7 cellular contexts compared by ENCODE assay signal in the genomic region with DNA sequence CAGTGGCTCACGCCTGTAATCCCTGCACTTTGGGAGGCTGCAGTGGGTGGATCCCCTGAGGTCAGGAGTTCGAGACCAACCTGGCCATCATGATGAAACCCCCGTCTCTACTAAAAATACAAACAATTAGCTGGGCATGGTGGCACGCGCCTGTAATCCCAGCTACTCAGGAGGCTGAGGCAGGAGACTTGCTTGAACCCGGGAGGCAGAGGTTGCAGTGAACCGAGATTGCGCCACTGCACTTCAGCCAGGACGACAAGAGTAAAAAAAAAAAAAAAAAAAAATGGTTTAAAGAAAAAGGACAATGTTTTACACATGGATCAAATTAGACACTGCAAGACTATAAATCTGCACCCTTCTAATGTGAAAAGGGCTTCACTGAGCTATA. TPM values are rescaled to one million over a fixed set of nuclear protein-coding genes. Genes with fewer than 3 reads are reported as not detected.
DNase-seq lines count a peak whose midpoint lies in the region; ATAC-seq, FAIRE-seq and TF ChIP-seq lines count a peak whose summit lies in the region.
"Not testable (repeated sequence)": the region's sequence is repeated elsewhere in the genome, so short reads cannot be mapped to it uniquely, and the experiment has no call there.

No MANE protein-coding gene starts in this region.

- not testable (repeated sequence) for H3K4me3 ChIP-seq in CD4-positive, CD25-positive, alpha-beta regulatory T cell (ENCODE audit: low read depth, low read length); HepG2 (replicated peaks in 1 of 3; ENCODE audit: insufficient read depth in 1 of 3, low read depth in 2 of 3, low read length in 3 of 3)

- not testable (repeated sequence) for DNase-seq in CD4-positive, CD25-positive, alpha-beta regulatory T cell; RWPE1 (ENCODE audit: low spot score); activated CD4-positive, alpha-beta T cell treated with anti-CD3 and anti-CD28 coated beads for 36 hours; MCF 10A (ENCODE audit: unreplicated experiment); HepG2 (ENCODE audit: low spot score)
- peak; percentile 25 for DNase-seq in type B pancreatic cell (ENCODE audit: extremely low spot score, unreplicated experiment)

- not testable (repeated sequence) for H3K9me3 Mint-ChIP-seq in CD4-positive, CD25-positive, alpha-beta regulatory T cell; activated CD4-positive, alpha-beta T cell treated with anti-CD3 and anti-CD28 coated beads for 36 hours (ENCODE audit: low read depth); activated T-helper 17 cell treated with anti-CD3 and anti-CD28 coated beads, Interleukin-2, amount 50 U/mL, for 72 hours; MCF 10A (ENCODE audit: unreplicated experiment); type B pancreatic cell

- H3K4me2 ChIP-seq in HepG2 (ENCODE audit: low read depth, low read length): not testable (repeated sequence)

- not testable (repeated sequence) for H3K36me3 Mint-ChIP-seq in CD4-positive, CD25-positive, alpha-beta regulatory T cell; activated CD4-positive, alpha-beta T cell treated with anti-CD3 and anti-CD28 coated beads for 36 hours (ENCODE audit: low read depth); activated T-helper 17 cell treated with anti-CD3 and anti-CD28 coated beads, Interleukin-2, amount 50 U/mL, for 72 hours (ENCODE audit: low read depth); type B pancreatic cell
- H3K36me3 Mint-ChIP-seq in MCF 10A (ENCODE audit: insufficient read depth, unreplicated experiment): peaks cover 31% of the 10 kb centered on the region

- not testable (repeated sequence) for H2AFZ ChIP-seq in HepG2 (ENCODE audit: low read length)

- FAIRE-seq in HepG2 (lab: Jason Lieb, UNC): not testable (repeated sequence)

- in situ Hi-C loops in HepG2 (cut with HindIII; ENCODE audit: extremely low pct_ligation_motif_present, low pct_unique_long_range_greater_than_20kb): loop anchor here (10.0 kb wide), 1 partner anchor 202 kb away; no protein-coding TSS in a partner anchor

- intact Hi-C loops in activated CD4-positive, alpha-beta T cell treated with anti-CD3 and anti-CD28 coated beads for 36 hours (cut with DNase I, micrococcal nuclease): loop anchor here in 1 of 2 experiments (10.0 kb wide), 1 partner anchor 482 kb away; the partner anchor contains the start of gene CHD6
- intact Hi-C loops in MCF 10A (cut with micrococcal nuclease): loop anchor here (10.0 kb wide), 1 partner anchor 182 kb away; the partner anchor contains the start of gene ZHX3
- intact Hi-C loops in HepG2 (cut with micrococcal nuclease; ENCODE audit: unreplicated experiment): not testable (repeated sequence)

- peaks cover 31% of the 10 kb centered on the region for H3K4me1 ChIP-seq in CD4-positive, CD25-positive, alpha-beta regulatory T cell (ENCODE audit: control insufficient read depth, insufficient read depth, low read length, poor library complexity, severe bottlenecking)
- H3K4me1 ChIP-seq in HepG2 (ENCODE audit: insufficient read depth, low read length): peaks cover 57% of the 10 kb centered on the region

- POLR2A ChIA-PET in RWPE1 (lab: Yijun Ruan, JAX; ENCODE audit: low non-redundant PET): not testable (repeated sequence)
- POLR2A ChIA-PET in activated CD4-positive, alpha-beta T cell treated with anti-CD3 and anti-CD28 coated beads for 36 hours (lab: Charles Lee): interaction anchor here (0.7 kb wide), 1 partner anchor 101 kb away, joined by 3 read pairs; no protein-coding TSS in a partner anchor
- POLR2A ChIA-PET in MCF 10A (lab: Yijun Ruan, JAX) (interaction anchor here (0.7 to 7.4 kb wide), 7 partner anchors 11 to 207 kb away, joined by 3 to 63 read pairs (median 3); partner anchors contain the start of gene LPIN3), HepG2 (lab: Yijun Ruan, JAX) (interaction anchor here (0.7 kb wide), 1 partner anchor 104 kb away, joined by 3 read pairs; the partner anchor contains the start of gene TOP1)

- not testable (repeated sequence) for TF ChIP-seq CTCF in RWPE1 (conservative IDR thresholded peaks at IDR 0.05; ENCODE audit: low read depth); MCF 10A (IDR thresholded peaks at IDR 0.05; ENCODE audit: unreplicated experiment); HepG2 (CRISPR knock-in tag; IDR thresholded peaks at IDR 0.05); type B pancreatic cell (conservative IDR thresholded peaks at IDR 0.05)

- not testable (repeated sequence) for H3K27ac ChIP-seq in CD4-positive, CD25-positive, alpha-beta regulatory T cell (ENCODE audit: insufficient read depth, low read length, poor library complexity, severe bottlenecking); HepG2 (ENCODE audit: extremely low read length, insufficient read depth, low read length)
- peak overlapping the region; percentile 46 for H3K27ac ChIP-seq in RWPE1

- TF ChIP-seq POLR2A in HepG2 (IDR thresholded peaks at IDR 0.05; ENCODE audit: insufficient read depth in 1 of 2, low read depth in 2 of 2, low read length in 2 of 2): not testable (repeated sequence)

- peaks cover 21 to 45% (median 33%) of the 10 kb centered on the region in 4 donors for H3K4me1 Mint-ChIP-seq in CD4-positive, CD25-positive, alpha-beta regulatory T cell
- H3K4me1 Mint-ChIP-seq in activated CD4-positive, alpha-beta T cell treated with anti-CD3 and anti-CD28 coated beads for 36 hours: peaks cover 49% of the 10 kb centered on the region
- peaks cover 26% of the 10 kb centered on the region for H3K4me1 Mint-ChIP-seq in activated T-helper 17 cell treated with anti-CD3 and anti-CD28 coated beads, Interleukin-2, amount 50 U/mL, for 72 hours
- H3K4me1 Mint-ChIP-seq in MCF 10A (ENCODE audit: insufficient read depth, unreplicated experiment) (peaks cover 32% of the 10 kb centered on the region), type B pancreatic cell (ENCODE audit: unreplicated experiment) (peaks cover 24% of the 10 kb centered on the region)

- H3K27me3 Mint-ChIP-seq in CD4-positive, CD25-positive, alpha-beta regulatory T cell; activated CD4-positive, alpha-beta T cell treated with anti-CD3 and anti-CD28 coated beads for 36 hours; activated T-helper 17 cell treated with anti-CD3 and anti-CD28 coated beads, Interleukin-2, amount 50 U/mL, for 72 hours; MCF 10A (ENCODE audit: insufficient read depth, unreplicated experiment); type B pancreatic cell: not testable (repeated sequence)

- H3K4me3 Mint-ChIP-seq in CD4-positive, CD25-positive, alpha-beta regulatory T cell: peak overlapping the region in 1 of 4 donors; percentile 85
- H3K4me3 Mint-ChIP-seq in activated CD4-positive, alpha-beta T cell treated with anti-CD3 and anti-CD28 coated beads for 36 hours; MCF 10A (ENCODE audit: unreplicated experiment); type B pancreatic cell: not testable (repeated sequence)
- peak overlapping the region; percentile 61 for H3K4me3 Mint-ChIP-seq in activated T-helper 17 cell treated with anti-CD3 and anti-CD28 coated beads, Interleukin-2, amount 50 U/mL, for 72 hours

- TF ChIP-seq RAD21 in HepG2 (CRISPR knock-in tag; IDR thresholded peaks at IDR 0.05): not testable (repeated sequence)

- ATAC-seq in CD4-positive, CD25-positive, alpha-beta regulatory T cell (ENCODE audit: low read depth in 2 of 2); activated CD4-positive, alpha-beta T cell treated with anti-CD3 and anti-CD28 coated beads for 36 hours; activated T-helper 17 cell treated with anti-CD3 and anti-CD28 coated beads, Interleukin-2, amount 50 U/mL, for 72 hours (replicated peaks); HepG2: not testable (repeated sequence)

- H3K9ac ChIP-seq in HepG2 (ENCODE audit: insufficient read depth, low read depth, low read length): not testable (repeated sequence)

- not testable (repeated sequence) for H3K36me3 ChIP-seq in CD4-positive, CD25-positive, alpha-beta regulatory T cell (ENCODE audit: control insufficient read depth, insufficient read depth, low read length); HepG2 (replicated peaks in 1 of 2; ENCODE audit: control insufficient read depth in 1 of 2, insufficient read depth in 2 of 2, low read length in 2 of 2)

- WGBS in HepG2 (ENCODE audit: low lambda C conversion rate): 35% methylated on average over 9 of the region's 9 CpGs

- TF ChIP-seq EP300 in HepG2 (IDR thresholded peaks at IDR 0.05; ENCODE audit: low read depth in 2 of 2, low read length in 2 of 2); HepG2 (CRISPR knock-in tag; IDR thresholded peaks at IDR 0.05; ENCODE audit: borderline replicate concordance): not testable (repeated sequence)

- not testable (repeated sequence) for H3K79me2 ChIP-seq in HepG2 (ENCODE audit: insufficient read depth, low read length)

- not testable (repeated sequence) for H3K27me3 ChIP-seq in CD4-positive, CD25-positive, alpha-beta regulatory T cell (ENCODE audit: control insufficient read depth, insufficient read depth, low read length); HepG2 (ENCODE audit: control insufficient read depth in 1 of 2, insufficient read depth in 2 of 2, low read length in 2 of 2)

- not testable (repeated sequence) for BruUV-seq in MCF 10A (replicated peaks; lab: Mats Ljungman, UMichigan); HepG2 (replicated peaks; lab: Mats Ljungman, UMichigan)

- not testable (repeated sequence) for H4K20me1 ChIP-seq in HepG2 (ENCODE audit: insufficient read depth, low read length)

- CTCF ChIA-PET in RWPE1 (lab: Yijun Ruan, JAX): interaction anchor here (0.5 to 0.6 kb wide), 2 partner anchors 240 to 496 kb away, joined by 3 read pairs; no protein-coding TSS in a partner anchor
- CTCF ChIA-PET in activated CD4-positive, alpha-beta T cell treated with anti-CD3 and anti-CD28 coated beads for 36 hours (lab: Charles Lee): interaction anchor here (0.7 to 1.3 kb wide), 3 partner anchors 10 to 142 kb away, joined by 3 read pairs; no protein-coding TSS in a partner anchor
- CTCF ChIA-PET in MCF 10A (lab: Yijun Ruan, JAX): interaction anchor here (1.8 to 8.2 kb wide), 5 partner anchors 37 to 207 kb away, joined by 5 to 110 read pairs (median 33); partner anchors contain the start of gene LPIN3
- CTCF ChIA-PET in HepG2 (lab: Yijun Ruan, JAX; ENCODE audit: low intra/inter-chr PET ratio, low total read pairs): not testable (repeated sequence)

- peak overlapping the region in 2 of 3 donors; percentile 46 to 86 for H3K27ac Mint-ChIP-seq in CD4-positive, CD25-positive, alpha-beta regulatory T cell
- peak overlapping the region; percentile 86 for H3K27ac Mint-ChIP-seq in activated CD4-positive, alpha-beta T cell treated with anti-CD3 and anti-CD28 coated beads for 36 hours
- H3K27ac Mint-ChIP-seq in activated T-helper 17 cell treated with anti-CD3 and anti-CD28 coated beads, Interleukin-2, amount 50 U/mL, for 72 hours: peak overlapping the region; percentile 77
- H3K27ac Mint-ChIP-seq in MCF 10A (ENCODE audit: low read depth, unreplicated experiment): peak overlapping the region; percentile 74
- H3K27ac Mint-ChIP-seq in type B pancreatic cell: not testable (repeated sequence)

- not testable (repeated sequence) for H3K9me3 ChIP-seq in CD4-positive, CD25-positive, alpha-beta regulatory T cell (ENCODE audit: control insufficient read depth in 2 of 2, low read length in 2 of 2); HepG2 (ENCODE audit: low read length)

RNA-seq across cellular contexts. Expression of gene PLCG1, which starts 5.0 kb away (rescaled TPM):
- total RNA-seq in CD4-positive, CD25-positive, alpha-beta regulatory T cell: 540 TPM
- 10 to 100 TPM; 30.4 to 36.1 (median 33.0) TPM for polyA plus RNA-seq in CD4-positive, CD25-positive, alpha-beta regulatory T cell
- 100 to 1,000 TPM; 185 to 230 TPM for total RNA-seq in activated CD4-positive, alpha-beta T cell treated with anti-CD3 and anti-CD28 coated beads for 36 hours
- 100 to 1,000 TPM; 184 to 628 TPM for total RNA-seq in activated T-helper 17 cell treated with anti-CD3 and anti-CD28 coated beads, Interleukin-2, amount 50 U/mL, for 72 hours
- 33.2 and 48.1 TPM in 2 replicates for total RNA-seq in MCF 10A (2022)
- 53.1 and 85.3 TPM in 2 replicates for total RNA-seq in HepG2 (2016; rRNA removed; fragmentation: Illumina TruSeq; extraction: Trizol)
- 8.3 and 10.2 TPM in 2 replicates for total RNA-seq in HepG2 (2016; cell fraction: cytosol; rRNA removed; fragmentation: Illumina TruSeq; extraction: Trizol; ENCODE audit: low read depth)
- total RNA-seq in HepG2 (2016; cell fraction: insoluble cytoplasmic fraction; rRNA removed; fragmentation: Illumina TruSeq; extraction: Trizol): 43.2 and 85.3 TPM in 2 replicates
- total RNA-seq in HepG2 (2016; cell fraction: membrane; rRNA removed; fragmentation: Illumina TruSeq; extraction: Trizol): 23.6 and 25.9 TPM in 2 replicates
- total RNA-seq in HepG2 (2016; cell fraction: nucleus; rRNA removed; fragmentation: Illumina TruSeq; extraction: Trizol): 119 and 141 TPM in 2 replicates
- 158 and 207 TPM in 2 replicates for polyA plus RNA-seq in HepG2 (2011; rRNA removed)
- 50.7 and 54.7 TPM in 2 replicates for polyA plus RNA-seq in HepG2 (2011; cell fraction: cytosol; rRNA removed)
- polyA plus RNA-seq in HepG2 (2011; cell fraction: nucleus; rRNA removed): 1,608 and 1,708 TPM in 2 replicates
- 152 and 164 TPM in 2 replicates for polyA plus RNA-seq in HepG2 (2012)
- 3.6 and 4.0 TPM in 2 replicates for polyA plus RNA-seq in HepG2 (2016; cell fraction: cytosol; fragmentation: Illumina TruSeq; extraction: Trizol; ENCODE audit: low read depth)
- 54.2 and 61.1 TPM in 2 replicates for polyA plus RNA-seq in HepG2 (2016; cell fraction: insoluble cytoplasmic fraction; fragmentation: Illumina TruSeq; extraction: Trizol; ENCODE audit: low read depth)
- polyA plus RNA-seq in HepG2 (2016; cell fraction: membrane; fragmentation: Illumina TruSeq; extraction: Trizol; ENCODE audit: low read depth): 12.4 and 12.5 TPM in 2 replicates
- polyA plus RNA-seq in HepG2 (2016; cell fraction: nucleus; fragmentation: Illumina TruSeq; extraction: Trizol; ENCODE audit: insufficient read depth, low read depth): 371 and 407 TPM in 2 replicates
- polyA minus RNA-seq in HepG2 (2011; rRNA and poly(A)+ RNA removed; ENCODE audit: low replicate concordance): 74.2 and 219 TPM in 2 replicates
- polyA minus RNA-seq in HepG2 (2011; cell fraction: cytosol; rRNA and poly(A)+ RNA removed): 77.9 and 95.1 TPM in 2 replicates
- 286 and 292 TPM in 2 replicates for polyA minus RNA-seq in HepG2 (2011; cell fraction: nucleus; rRNA and poly(A)+ RNA removed)
- 78.9 and 241 TPM in 2 replicates for total RNA-seq in type B pancreatic cell (ENCODE audit: low replicate concordance)
